ENCODE assay signal across 32 cellular contexts in genomic region chr10:128525936-128526335, GRCh38.
"Had no signal": no experiment of that assay in that cellular context is flagged by ENCODE, and none has a peak within 500 bp of the region (broad histone marks: within the 10 kb centered on the region; RNA-seq: fewer than 3 reads in every experiment).

No MANE protein-coding gene starts in this region.

- H3K4me3 ChIP-seq: adrenal gland, body of pancreas, breast epithelium, cardiac muscle cell, coronary artery, heart left ventricle had no signal

- H3K4me3 Mint-ChIP-seq: activated CD4-positive, alpha-beta memory T cell treated with anti-CD3 and anti-CD28 coated beads for 36 hours; activated CD4-positive, alpha-beta T cell treated with anti-CD3 and anti-CD28 coated beads for 36 hours; activated CD4-positive, alpha-beta T cell treated with anti-CD3 and anti-CD28 coated beads, Interleukin-2, amount 10 ng/mL, durations not matched to agents 24 days and 14 days; activated CD8-positive, alpha-beta memory T cell treated with anti-CD3 and anti-CD28 coated beads, Interleukin-2, amount 10 ng/mL, durations not matched to agents 7 days and 5 days; activated CD8-positive, alpha-beta T cell treated with anti-CD3 and anti-CD28 coated beads, Interleukin-2, amount 10 ng/mL, durations not matched to agents 7 days and 5 days; activated naive CD4-positive, alpha-beta T cell treated with anti-CD3 and anti-CD28 coated beads for 36 hours; activated naive CD4-positive, alpha-beta T cell treated with anti-CD3 and anti-CD28 coated beads, Interleukin-2, amount 50 U/mL, for 24 hours; activated naive CD8-positive, alpha-beta T cell treated with anti-CD3 and anti-CD28 coated beads for 36 hours; activated naive CD8-positive, alpha-beta T cell treated with anti-CD3 and anti-CD28 coated beads, Interleukin-2, amount 50 U/mL, for 24 hours; activated T-helper 1 cell treated with anti-CD3 and anti-CD28 coated beads, Interleukin-12 subunit alpha, Interleukin-12 subunit beta, Interleukin-2, Interleukin-4 antibody, amounts not matched to agents 30 ng/mL and 10 ng/mL and 1 ng/mL, durations not matched to agents 14 hours and 24 hours and 36 hours; central memory CD8-positive, alpha-beta T cell; dendritic cell treated with granulocyte-macrophage colony-stimulating factor and Interleukin-4, amounts not matched to agents 40 ng/mL and 50 ng/mL, for 4 days; endodermal cell had no signal

- H3K9me3 ChIP-seq: adrenal gland, body of pancreas, breast epithelium, heart left ventricle had no signal

- H3K27me3 ChIP-seq: adrenal gland, body of pancreas, breast epithelium, cardiac muscle cell had no signal

- H3K9me3 Mint-ChIP-seq: activated CD4-positive, alpha-beta memory T cell treated with anti-CD3 and anti-CD28 coated beads for 36 hours; activated CD4-positive, alpha-beta T cell treated with anti-CD3 and anti-CD28 coated beads, Interleukin-2, amount 10 ng/mL, durations not matched to agents 24 days and 14 days; activated naive CD4-positive, alpha-beta T cell treated with anti-CD3 and anti-CD28 coated beads for 36 hours; activated naive CD4-positive, alpha-beta T cell treated with anti-CD3 and anti-CD28 coated beads, Interleukin-2, amount 50 U/mL, for 24 hours; activated naive CD8-positive, alpha-beta T cell treated with anti-CD3 and anti-CD28 coated beads for 36 hours; activated naive CD8-positive, alpha-beta T cell treated with anti-CD3 and anti-CD28 coated beads, Interleukin-2, amount 50 U/mL, for 24 hours; activated T-helper 1 cell treated with anti-CD3 and anti-CD28 coated beads, Interleukin-12 subunit alpha, Interleukin-12 subunit beta, Interleukin-2, Interleukin-4 antibody, amounts not matched to agents 30 ng/mL and 10 ng/mL and 1 ng/mL, durations not matched to agents 14 hours and 24 hours and 36 hours; activated T-helper 2 cell treated with anti-CD3 and anti-CD28 coated beads, Interferon-gamma antibody, Interleukin-2, Interleukin-4, amounts not matched to agents 10 μg/mL and 5 μg/mL and 100 μg/mL, durations not matched to agents 14 hours and 24 hours and 36 hours; central memory CD8-positive, alpha-beta T cell; dendritic cell treated with granulocyte-macrophage colony-stimulating factor and Interleukin-4, amounts not matched to agents 40 ng/mL and 50 ng/mL, for 4 days; endodermal cell had no signal

- DNase-seq: activated CD4-positive, alpha-beta memory T cell treated with anti-CD3 and anti-CD28 coated beads for 36 hours; activated CD4-positive, alpha-beta T cell treated with anti-CD3 and anti-CD28 coated beads for 36 hours; activated CD4-positive, alpha-beta T cell treated with anti-CD3 and anti-CD28 coated beads, Interleukin-2, amount 10 ng/mL, durations not matched to agents 24 days and 14 days; activated CD4-positive, CD25-positive, alpha-beta regulatory T cell; activated CD4-positive, CD25-positive, alpha-beta regulatory T cell treated with anti-CD3 and anti-CD28 coated beads, Interleukin-2, amount 50 U/mL, for 72 hours; activated CD8-positive, alpha-beta memory T cell treated with anti-CD3 and anti-CD28 coated beads, Interleukin-2, amount 10 ng/mL, durations not matched to agents 7 days and 5 days; activated CD8-positive, alpha-beta memory T cell treated with anti-CD3 and anti-CD28 coated beads, Interleukin-2, amount 50 U/mL, for 4 hours; activated CD8-positive, alpha-beta T cell treated with anti-CD3 and anti-CD28 coated beads, Interleukin-2, amount 10 ng/mL, durations not matched to agents 7 days and 5 days; activated effector memory CD4-positive, alpha-beta T cell treated with anti-CD3 and anti-CD28 coated beads, Interleukin-2, amount 50 U/mL, for 16 hours; activated naive CD4-positive, alpha-beta T cell treated with anti-CD3 and anti-CD28 coated beads for 36 hours; activated naive CD8-positive, alpha-beta T cell treated with anti-CD3 and anti-CD28 coated beads for 36 hours; activated naive CD8-positive, alpha-beta T cell treated with anti-CD3 and anti-CD28 coated beads, Interleukin-2, amount 50 U/mL, for 24 hours; activated T-cell treated with anti-CD3 and anti-CD28 coated beads, Interleukin-2, amount 50 U/mL, for 1 hour; activated T-cell treated with anti-CD3 and anti-CD28 coated beads, Interleukin-2, amount 50 U/mL, for 48 hours; adrenal gland; aorta; body of pancreas; effector memory CD4-positive, alpha-beta T cell; endodermal cell; foreskin fibroblast; glutamatergic neuron; heart left ventricle; T-helper 2 cell had no signal

- ATAC-seq: activated CD4-positive, alpha-beta T cell treated with anti-CD3 and anti-CD28 coated beads for 36 hours; activated CD8-positive, alpha-beta memory T cell treated with anti-CD3 and anti-CD28 coated beads, Interleukin-2, amount 10 ng/mL, durations not matched to agents 7 days and 5 days; activated CD8-positive, alpha-beta T cell treated with anti-CD3 and anti-CD28 coated beads, Interleukin-2, amount 10 ng/mL, durations not matched to agents 7 days and 5 days; activated naive CD8-positive, alpha-beta T cell treated with anti-CD3 and anti-CD28 coated beads, Interleukin-2, amount 50 U/mL, for 24 hours; body of pancreas; esophagus mucosa had no signal

- H3K27me3 Mint-ChIP-seq: activated CD4-positive, alpha-beta memory T cell treated with anti-CD3 and anti-CD28 coated beads for 36 hours; activated CD4-positive, alpha-beta T cell treated with anti-CD3 and anti-CD28 coated beads, Interleukin-2, amount 10 ng/mL, durations not matched to agents 24 days and 14 days; activated naive CD8-positive, alpha-beta T cell treated with anti-CD3 and anti-CD28 coated beads, Interleukin-2, amount 50 U/mL, for 24 hours; central memory CD8-positive, alpha-beta T cell; dendritic cell treated with granulocyte-macrophage colony-stimulating factor and Interleukin-4, amounts not matched to agents 40 ng/mL and 50 ng/mL, for 4 days had no signal

- H3K4me1 ChIP-seq: adrenal gland, body of pancreas, breast epithelium, heart left ventricle had no signal

- H3K36me3 Mint-ChIP-seq: activated CD4-positive, alpha-beta memory T cell treated with anti-CD3 and anti-CD28 coated beads for 36 hours; activated CD8-positive, alpha-beta memory T cell treated with anti-CD3 and anti-CD28 coated beads, Interleukin-2, amount 10 ng/mL, durations not matched to agents 7 days and 5 days; activated naive CD4-positive, alpha-beta T cell treated with anti-CD3 and anti-CD28 coated beads, Interleukin-2, amount 50 U/mL, for 24 hours; activated naive CD8-positive, alpha-beta T cell treated with anti-CD3 and anti-CD28 coated beads for 36 hours had no signal

- H3K27ac ChIP-seq: adrenal gland, body of pancreas, breast epithelium, cardiac muscle cell, coronary artery, heart left ventricle had no signal

- H3K27ac Mint-ChIP-seq: activated CD4-positive, alpha-beta memory T cell treated with anti-CD3 and anti-CD28 coated beads for 36 hours; activated CD4-positive, alpha-beta T cell treated with anti-CD3 and anti-CD28 coated beads for 36 hours; activated CD4-positive, alpha-beta T cell treated with anti-CD3 and anti-CD28 coated beads, Interleukin-2, amount 10 ng/mL, durations not matched to agents 24 days and 14 days; activated CD8-positive, alpha-beta memory T cell treated with anti-CD3 and anti-CD28 coated beads, Interleukin-2, amount 10 ng/mL, durations not matched to agents 7 days and 5 days; activated CD8-positive, alpha-beta T cell treated with anti-CD3 and anti-CD28 coated beads, Interleukin-2, amount 10 ng/mL, durations not matched to agents 7 days and 5 days; activated naive CD4-positive, alpha-beta T cell treated with anti-CD3 and anti-CD28 coated beads for 36 hours; activated naive CD4-positive, alpha-beta T cell treated with anti-CD3 and anti-CD28 coated beads, Interleukin-2, amount 50 U/mL, for 24 hours; activated naive CD8-positive, alpha-beta T cell treated with anti-CD3 and anti-CD28 coated beads for 36 hours; activated naive CD8-positive, alpha-beta T cell treated with anti-CD3 and anti-CD28 coated beads, Interleukin-2, amount 50 U/mL, for 24 hours; activated T-helper 1 cell treated with anti-CD3 and anti-CD28 coated beads, Interleukin-12 subunit alpha, Interleukin-12 subunit beta, Interleukin-2, Interleukin-4 antibody, amounts not matched to agents 30 ng/mL and 10 ng/mL and 1 ng/mL, durations not matched to agents 14 hours and 24 hours and 36 hours; activated T-helper 2 cell treated with anti-CD3 and anti-CD28 coated beads, Interferon-gamma antibody, Interleukin-2, Interleukin-4, amounts not matched to agents 10 μg/mL and 5 μg/mL and 100 μg/mL, durations not matched to agents 14 hours and 24 hours and 36 hours; dendritic cell treated with granulocyte-macrophage colony-stimulating factor and Interleukin-4, amounts not matched to agents 40 ng/mL and 50 ng/mL, for 4 days; endodermal cell had no signal

- H3K36me3 ChIP-seq: adrenal gland, breast epithelium, cardiac muscle cell, heart left ventricle had no signal

- H3K4me1 Mint-ChIP-seq: activated CD4-positive, alpha-beta T cell treated with anti-CD3 and anti-CD28 coated beads for 36 hours; activated CD4-positive, alpha-beta T cell treated with anti-CD3 and anti-CD28 coated beads, Interleukin-2, amount 10 ng/mL, durations not matched to agents 24 days and 14 days; activated CD8-positive, alpha-beta memory T cell treated with anti-CD3 and anti-CD28 coated beads, Interleukin-2, amount 10 ng/mL, durations not matched to agents 7 days and 5 days; activated naive CD4-positive, alpha-beta T cell treated with anti-CD3 and anti-CD28 coated beads, Interleukin-2, amount 50 U/mL, for 24 hours; activated naive CD8-positive, alpha-beta T cell treated with anti-CD3 and anti-CD28 coated beads for 36 hours; activated naive CD8-positive, alpha-beta T cell treated with anti-CD3 and anti-CD28 coated beads, Interleukin-2, amount 50 U/mL, for 24 hours; central memory CD8-positive, alpha-beta T cell; endodermal cell had no signal
